6 cellular contexts compared by ENCODE assay signal in genomic region chr2:74483675-74484164, GRCh38. TPM values are rescaled to one million over a fixed set of nuclear protein-coding genes. Genes with fewer than 3 reads are reported as not detected.
DNase-seq lines count a peak whose midpoint lies in the region; ATAC-seq and TF ChIP-seq lines count a peak whose summit lies in the region.
"Not testable (repeated sequence)": the region's sequence is repeated elsewhere in the genome, so short reads cannot be mapped to it uniquely, and the experiment has no call there.

No MANE protein-coding gene starts in this region.

- H3K9me2 ChIP-seq in MM.1S (replicated peaks; ENCODE audit: insufficient read depth, low read length), result not testable (repeated sequence)

- not testable (repeated sequence) for H3K27me3 Mint-ChIP-seq in activated naive CD4-positive, alpha-beta T cell treated with anti-CD3 and anti-CD28 coated beads for 36 hours (ENCODE audit: low read depth)

- H3K36me3 Mint-ChIP-seq in activated naive CD4-positive, alpha-beta T cell treated with anti-CD3 and anti-CD28 coated beads for 36 hours (ENCODE audit: low read depth), result peaks cover 18% of the 10 kb centered on the region

- CTCF ChIA-PET in activated naive CD4-positive, alpha-beta T cell treated with anti-CD3 and anti-CD28 coated beads for 36 hours (lab: Charles Lee), result interaction anchor here (0.6 to 8.2 kb wide), 19 partner anchors 8 to 804 kb away, joined by 3 to 144 read pairs (median 4); partner anchors contain the start of genes HTRA2, INO80B and MRPL53

- DNase-seq in MM.1S; activated naive CD4-positive, alpha-beta T cell treated with anti-CD3 and anti-CD28 coated beads for 36 hours; epithelial cell of esophagus (ENCODE audit: low read depth); lung (ENCODE audit: low spot score): not testable (repeated sequence)

- H3K9me3 Mint-ChIP-seq in activated naive CD4-positive, alpha-beta T cell treated with anti-CD3 and anti-CD28 coated beads for 36 hours, result not testable (repeated sequence)

- H3K9ac ChIP-seq in BLaER1 (peak overlapping the region; percentile 83), MM.1S (ENCODE audit: low read length) (peak overlapping the region; percentile 92), skeletal muscle satellite cell (ENCODE audit: low read depth, low read length) (peak overlapping the region; percentile 87)

- not testable (repeated sequence) for H3K27me3 ChIP-seq in BLaER1; MM.1S (replicated peaks; ENCODE audit: insufficient read depth, low read length); lung (ENCODE audit: control insufficient read depth, insufficient read depth); skeletal muscle satellite cell (ENCODE audit: control insufficient read depth, insufficient read depth, low read length)

- not testable (repeated sequence) for H3F3A ChIP-seq in MM.1S (ENCODE audit: insufficient read depth, low read length)

- 0 out of 2 replicates have a peak overlapping the region, but pooled peaks have one; percentile 86 for H3K27ac ChIP-seq in BLaER1
- H3K27ac ChIP-seq in MM.1S (ENCODE audit: low read length); lung (ENCODE audit: low read depth in 1 of 2, low read length in 1 of 2): not testable (repeated sequence)

- H3K27ac Mint-ChIP-seq in activated naive CD4-positive, alpha-beta T cell treated with anti-CD3 and anti-CD28 coated beads for 36 hours, result peak overlapping the region; percentile 98

- peak overlapping the region; percentile 93 for H3K4me3 Mint-ChIP-seq in activated naive CD4-positive, alpha-beta T cell treated with anti-CD3 and anti-CD28 coated beads for 36 hours

- peak overlapping the region; percentile 85 for H3K4me2 ChIP-seq in BLaER1
- H3K4me2 ChIP-seq in MM.1S (ENCODE audit: low read depth, low read length), result peak overlapping the region; percentile 98
- H3K4me2 ChIP-seq in skeletal muscle satellite cell (ENCODE audit: low read length), result peak overlapping the region; percentile 91

- H3K4me1 Mint-ChIP-seq in activated naive CD4-positive, alpha-beta T cell treated with anti-CD3 and anti-CD28 coated beads for 36 hours (ENCODE audit: low read depth), result peaks cover 32% of the 10 kb centered on the region

- H4K20me1 ChIP-seq in BLaER1, result peaks cover 18% of the 10 kb centered on the region
- H4K20me1 ChIP-seq in MM.1S (ENCODE audit: insufficient read depth, low read length), result not testable (repeated sequence)

- ATAC-seq in lung (ENCODE audit: insufficient read depth, low FRiP score), result not testable (repeated sequence)

- intact Hi-C loops in activated naive CD4-positive, alpha-beta T cell treated with anti-CD3 and anti-CD28 coated beads for 36 hours (cut with micrococcal nuclease), result loop anchor here (1.0 to 5.0 kb wide), 11 partner anchors 11 to 393 kb away; partner anchors contain the start of genes AUP1, HK2, HTRA2 and MRPL53

- H3K4me3 ChIP-seq in BLaER1 (peak overlapping the region; percentile 85), MM.1S (ENCODE audit: low read length) (peak overlapping the region; percentile 99), epithelial cell of esophagus (ENCODE audit: low read length) (peak overlapping the region; percentile 97), lung (peak overlapping the region; percentile 65), skeletal muscle satellite cell (ENCODE audit: low read length) (peak overlapping the region; percentile 83)

- not testable (repeated sequence) for H3K9me3 ChIP-seq in BLaER1; MM.1S (replicated peaks; ENCODE audit: insufficient read depth, low read length); lung (ENCODE audit: control insufficient read depth in 2 of 2, insufficient read depth in 1 of 2, low read length in 1 of 2); skeletal muscle satellite cell (replicated peaks; ENCODE audit: low read length)

- peak overlapping the region; percentile 99 for H2AFZ ChIP-seq in MM.1S (ENCODE audit: low read length)

- peaks cover 40% of the 10 kb centered on the region for H3K4me1 ChIP-seq in BLaER1
- H3K4me1 ChIP-seq in MM.1S (ENCODE audit: low read length), result not testable (repeated sequence)
- peaks cover 3 to 14% of the 10 kb centered on the region in 2 donors for H3K4me1 ChIP-seq in lung (ENCODE audit: control insufficient read depth in 2 of 2, insufficient read depth in 2 of 2, low read length in 2 of 2)
- peaks cover 16% of the 10 kb centered on the region for H3K4me1 ChIP-seq in skeletal muscle satellite cell (ENCODE audit: control insufficient read depth, insufficient read depth, low read length)

- H3K36me3 ChIP-seq in BLaER1 (peaks cover 58% of the 10 kb centered on the region), skeletal muscle satellite cell (ENCODE audit: insufficient read depth, low read length) (peaks cover 18% of the 10 kb centered on the region)
- not testable (repeated sequence) for H3K36me3 ChIP-seq in MM.1S (replicated peaks; ENCODE audit: insufficient read depth, low read length); lung (ENCODE audit: control insufficient read depth in 2 of 2, insufficient read depth in 2 of 2, low read length in 2 of 2)

- 82 to 85% methylated on average over 19 of the region's 19 CpGs for WGBS in lung, 2 donors

- not testable (repeated sequence) for TF ChIP-seq CTCF in MM.1S (IDR thresholded peaks at IDR 0.05; ENCODE audit: low read length); epithelial cell of esophagus (IDR thresholded peaks at IDR 0.05; ENCODE audit: insufficient read depth, low read depth, low read length, missing control alignments); lung (IDR thresholded peaks at IDR 0.05; ENCODE audit: control extremely low read depth, extremely low read depth)

- H3K79me2 ChIP-seq in MM.1S (ENCODE audit: low read length), result peaks cover 33% of the 10 kb centered on the region

RNA-seq across cellular contexts. Expression of gene TTC31, which starts 0.8 kb away (rescaled TPM):
- total RNA-seq in activated naive CD4-positive, alpha-beta T cell treated with anti-CD3 and anti-CD28 coated beads for 36 hours, result 10 to 100 TPM; 29.5 to 30.6 TPM
- 10 to 100 TPM; 20.9 to 23.7 TPM for total RNA-seq in lung
- 10 to 100 TPM; 13.7 to 19.2 TPM for polyA plus RNA-seq in lung
- total RNA-seq in skeletal muscle satellite cell (2012; rRNA removed), result 9.0 and 10.1 TPM in 2 replicates

RNA-seq across cellular contexts. Expression of gene CCDC142, which starts 0.9 kb away (rescaled TPM):
- 1 to 10 TPM; 3.7 to 5.8 TPM for total RNA-seq in activated naive CD4-positive, alpha-beta T cell treated with anti-CD3 and anti-CD28 coated beads for 36 hours
- total RNA-seq in lung, result 10 to 100 TPM; 17.8 to 25.5 TPM
- polyA plus RNA-seq in lung, result 1 to 10 TPM; 5.5 to 8.2 TPM
- 19.2 and 22.8 TPM in 2 replicates for total RNA-seq in skeletal muscle satellite cell (2012; rRNA removed)

RNA-seq across cellular contexts. Expression of gene MRPL53, which starts 11.2 kb away (rescaled TPM):
- 100 to 1,000 TPM; 112 to 117 TPM for total RNA-seq in activated naive CD4-positive, alpha-beta T cell treated with anti-CD3 and anti-CD28 coated beads for 36 hours
- 100 to 1,000 TPM in 1 of 2 donors, 10 to 100 TPM in 1; 23.3 to 106 TPM for total RNA-seq in lung
- 10 to 100 TPM; 70.6 to 70.9 TPM for polyA plus RNA-seq in lung
- total RNA-seq in skeletal muscle satellite cell (2012; rRNA removed), result 29.5 and 32.2 TPM in 2 replicates

RNA-seq across cellular contexts. Expression of gene LBX2, which starts 15.7 kb away (rescaled TPM):
- under 1 TPM in 1 of 2 experiments, not detected in 1; 0.31 TPM for total RNA-seq in activated naive CD4-positive, alpha-beta T cell treated with anti-CD3 and anti-CD28 coated beads for 36 hours
- total RNA-seq in lung, result 1 to 10 TPM in 1 of 2 donors, under 1 TPM in 1; 0.63 to 1.9 TPM
- 1 to 10 TPM in 1 of 2 donors, under 1 TPM in 1; 0.83 to 1.4 TPM for polyA plus RNA-seq in lung
- total RNA-seq in skeletal muscle satellite cell (2012; rRNA removed), result 4.8 and 5.2 TPM in 2 replicates

RNA-seq across cellular contexts. Expression of gene MOGS, which starts 18.5 kb away (rescaled TPM):
- total RNA-seq in activated naive CD4-positive, alpha-beta T cell treated with anti-CD3 and anti-CD28 coated beads for 36 hours, result 10 to 100 TPM; 38.8 to 39.1 TPM
- 10 to 100 TPM; 37.5 to 72.0 TPM for total RNA-seq in lung
- polyA plus RNA-seq in lung, result 10 to 100 TPM; 35.4 to 53.5 TPM
- total RNA-seq in skeletal muscle satellite cell (2012; rRNA removed), result 43.5 and 46.6 TPM in 2 replicates
